In the genomic region with DNA sequence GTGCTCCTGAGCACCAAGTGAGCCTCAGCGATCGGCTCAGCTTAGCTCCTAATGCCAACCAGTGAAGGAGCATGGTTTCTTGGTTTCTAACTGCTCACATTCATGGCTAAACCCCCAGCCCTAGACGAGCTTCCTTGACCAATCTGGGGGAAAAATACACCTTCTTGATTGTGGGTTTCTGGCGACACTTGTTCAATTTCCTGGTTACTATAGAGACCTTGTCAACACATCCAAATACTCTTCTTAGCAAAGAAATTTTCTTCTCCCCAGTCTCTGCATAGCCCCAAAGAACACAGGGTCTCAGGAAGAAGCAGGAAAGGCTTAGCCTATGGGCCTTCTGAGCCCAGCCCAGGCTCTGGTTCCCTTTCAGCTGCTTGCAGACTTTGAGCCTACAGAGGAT, we compare ENCODE assay signal across 21 cellular contexts.
DNase-seq lines count a peak whose midpoint lies in the region; ATAC-seq and TF ChIP-seq lines count a peak whose summit lies in the region.
"Had no signal": no experiment of that assay in that cellular context is flagged by ENCODE, and none has a peak within 500 bp of the region (broad histone marks: within the 10 kb centered on the region; RNA-seq: fewer than 3 reads in every experiment).

No MANE protein-coding gene starts in this region.

- CTCF ChIA-PET in naive thymus-derived CD4-positive, alpha-beta T cell (lab: Charles Lee), result no interaction called here
- CTCF ChIA-PET in PC-3 (lab: Charles Lee), result no interaction called here

- intact Hi-C loops in naive thymus-derived CD4-positive, alpha-beta T cell (cut with micrococcal nuclease), result no loop called here
- intact Hi-C loops in PC-3 (cut with micrococcal nuclease), result no loop called here

- H3K27me3 Mint-ChIP-seq in IgD-negative memory B cell, result peaks cover 41% of the 10 kb centered on the region
- peaks cover 10% of the 10 kb centered on the region for H3K27me3 Mint-ChIP-seq in central memory CD8-positive, alpha-beta T cell
- peaks cover 7 to 21% (median 16%) of the 10 kb centered on the region in 5 donors for H3K27me3 Mint-ChIP-seq in naive thymus-derived CD4-positive, alpha-beta T cell

- no peak overlapping the region for H3K4me2 ChIP-seq in PC-3 (ENCODE audit: low read length)

- POLR2A ChIA-PET in naive thymus-derived CD4-positive, alpha-beta T cell (lab: Charles Lee), result no interaction called here
- POLR2A ChIA-PET in PC-3 (lab: Charles Lee; ENCODE audit: unreplicated experiment), result no interaction called here

- no peaks in the 10 kb centered on the region for H4K20me1 ChIP-seq in PC-3 (ENCODE audit: low read length)

- H3K79me2 ChIP-seq in PC-3 (ENCODE audit: low read length), result no peaks in the 10 kb centered on the region

- no peak overlapping the region for H3K27ac ChIP-seq in naive thymus-derived CD4-positive, alpha-beta T cell (ENCODE audit: low read depth, low read length)
- no peak overlapping the region for H3K27ac ChIP-seq in PC-3 (ENCODE audit: low read length)
- H3K27ac ChIP-seq: C4-2B, neutrophil, stomach, transverse colon had no signal

- H3K27ac Mint-ChIP-seq in IgD-negative memory B cell, result peak overlapping the region in 2 of 3 donors; percentile 57 to 64
- H3K27ac Mint-ChIP-seq in central memory CD8-positive, alpha-beta T cell (ENCODE audit: low read depth), result peak overlapping the region; percentile 80
- peak overlapping the region in 8 of 9 donors; percentile 5 to 95 (median 56) for H3K27ac Mint-ChIP-seq in naive thymus-derived CD4-positive, alpha-beta T cell

- H3K9me3 Mint-ChIP-seq in IgD-negative memory B cell, result peaks cover 0 to 2% (median 0%) of the 10 kb centered on the region in 3 donors
- no peaks in the 10 kb centered on the region for H3K9me3 Mint-ChIP-seq in central memory CD8-positive, alpha-beta T cell
- no peaks in the 10 kb centered on the region for H3K9me3 Mint-ChIP-seq in naive thymus-derived CD4-positive, alpha-beta T cell

- no peak overlapping the region for H3K4me3 ChIP-seq in naive thymus-derived CD4-positive, alpha-beta T cell (ENCODE audit: low read length)
- no peak overlapping the region for H3K4me3 ChIP-seq in PC-3 (ENCODE audit: low read length)
- H3K4me3 ChIP-seq: GM12878, K562, stomach, transverse colon had no signal

- H3K4me1 Mint-ChIP-seq in IgD-negative memory B cell, result peaks cover 7 to 15% (median 11%) of the 10 kb centered on the region in 3 donors
- H3K4me1 Mint-ChIP-seq in central memory CD8-positive, alpha-beta T cell, result peaks cover 15% of the 10 kb centered on the region
- H3K4me1 Mint-ChIP-seq in naive thymus-derived CD4-positive, alpha-beta T cell, result peaks cover 8 to 27% (median 17%) of the 10 kb centered on the region in 7 donors

- H3K4me3 Mint-ChIP-seq in IgD-negative memory B cell, result peak overlapping the region in 1 of 4 donors; percentile 15
- no peak overlapping the region for H3K4me3 Mint-ChIP-seq in central memory CD8-positive, alpha-beta T cell
- H3K4me3 Mint-ChIP-seq in naive thymus-derived CD4-positive, alpha-beta T cell, result peak overlapping the region in 1 of 10 donors; percentile 3

- no peaks in the 10 kb centered on the region for H3K36me3 ChIP-seq in naive thymus-derived CD4-positive, alpha-beta T cell (ENCODE audit: control insufficient read depth in 2 of 3, insufficient read depth in 3 of 3, low read length in 3 of 3)
- no peaks in the 10 kb centered on the region for H3K36me3 ChIP-seq in PC-3 (ENCODE audit: low read depth, low read length)
- H3K36me3 ChIP-seq: neutrophil, stomach, transverse colon had no signal

- no peaks in the 10 kb centered on the region for H3K9me2 ChIP-seq in PC-3 (replicated peaks; ENCODE audit: low read length)

- peaks cover 6 to 15% of the 10 kb centered on the region in 2 donors for H3K4me1 ChIP-seq in naive thymus-derived CD4-positive, alpha-beta T cell (ENCODE audit: control insufficient read depth in 2 of 2, insufficient read depth in 2 of 2, low read length in 2 of 2)
- no peaks in the 10 kb centered on the region for H3K4me1 ChIP-seq in PC-3 (ENCODE audit: insufficient read depth, low read length)

- BruUV-seq in PC-3 (replicated peaks; lab: Mats Ljungman, UMichigan), result no TSS peak

- H3K9ac ChIP-seq in PC-3 (ENCODE audit: low read length), result no peak overlapping the region

- H3K27me3 ChIP-seq in naive thymus-derived CD4-positive, alpha-beta T cell (ENCODE audit: control insufficient read depth in 2 of 2, insufficient read depth in 2 of 2, low read length in 2 of 2), result peaks cover 0 to 6% of the 10 kb centered on the region in 2 donors
- H3K27me3 ChIP-seq in PC-3 (ENCODE audit: low read length), result peaks cover 62% of the 10 kb centered on the region

- no peak overlapping the region for H2AFZ ChIP-seq in PC-3 (ENCODE audit: low read length)

- DNase-seq in activated effector memory CD4-positive, alpha-beta T cell treated with anti-CD3 and anti-CD28 coated beads, Interleukin-2, amount 50 U/mL, for 16 hours, result peak; percentile 61
- DNase-seq in activated effector memory CD4-positive, alpha-beta T cell treated with Interleukin-2 at 50 U/mL for 16 hours, result no peak
- DNase-seq in central memory CD8-positive, alpha-beta T cell (ENCODE audit: low spot score in 2 of 2), result no peak
- DNase-seq in naive thymus-derived CD4-positive, alpha-beta T cell, result peak in 5 of 9 donors; percentile 17 to 57 (median 36)
- DNase-seq in PC-3 (no peak), DMS153 treated with DMSO at 0.1 percent for 48 hours (lab: John Stamatoyannopoulos, UW; ENCODE audit: unreplicated experiment) (no peak)
- DNase-seq: activated CD4-positive, alpha-beta T cell treated with anti-CD3 and anti-CD28 coated beads for 1 hour; midbrain; MV-4-11; NCI-H187 treated with DMSO at 0.1 percent for 48 hours; NCI-H446 treated with DMSO at 0.1 percent for 48 hours; RPMI8226; stimulated activated CD4-positive, alpha-beta T cell treated with anti-CD3 and anti-CD28 coated beads, Interleukin-2, amount 100 ng/mL, for 24 hours; stomach; transverse colon had no signal

- ATAC-seq in central memory CD8-positive, alpha-beta T cell (replicated peaks; ENCODE audit: extremely low read depth, poor library complexity, severe bottlenecking), result peak; percentile 69
- peak; percentile 72 for ATAC-seq in naive thymus-derived CD4-positive, alpha-beta T cell
- ATAC-seq in PC-3 (no peak), HG02623 (IDR thresholded peaks at IDR 0.05; ENCODE audit: unreplicated experiment) (no peak)
- ATAC-seq: GM12878, K562 had no signal

- no peaks in the 10 kb centered on the region for H3F3A ChIP-seq in PC-3 (ENCODE audit: low read length, unreplicated experiment)

- no peaks in the 10 kb centered on the region for H3K9me3 ChIP-seq in naive thymus-derived CD4-positive, alpha-beta T cell (ENCODE audit: control insufficient read depth in 2 of 3, low read length in 3 of 3)
- H3K9me3 ChIP-seq in PC-3 (ENCODE audit: low read length), result no peaks in the 10 kb centered on the region
- H3K9me3 ChIP-seq: neutrophil, stomach, transverse colon had no signal

- TF ChIP-seq CTCF in PC-3 (conservative IDR thresholded peaks at IDR 0.05; ENCODE audit: low read depth, low read length), result no peak

- H3K36me3 Mint-ChIP-seq in IgD-negative memory B cell, result peaks cover 2% of the 10 kb centered on the region
- peaks cover 2% of the 10 kb centered on the region for H3K36me3 Mint-ChIP-seq in central memory CD8-positive, alpha-beta T cell (ENCODE audit: insufficient read depth)
- no peaks in the 10 kb centered on the region for H3K36me3 Mint-ChIP-seq in naive thymus-derived CD4-positive, alpha-beta T cell

Comparison
In these comparisons a context has a peak if more than half of its experiments do, and no peak if none do; other contexts are left out.
1. DNase-seq: peak in activated effector memory CD4-positive, alpha-beta T cell treated with anti-CD3 and anti-CD28 coated beads, Interleukin-2, amount 50 U/mL, for 16 hours (single experiment) and naive thymus-derived CD4-positive, alpha-beta T cell (5 of 9); none in activated effector memory CD4-positive, alpha-beta T cell treated with Interleukin-2 at 50 U/mL for 16 hours (single experiment), central memory CD8-positive, alpha-beta T cell (0 of 2), PC-3 (single experiment) and DMS153 treated with DMSO at 0.1 percent for 48 hours (single experiment).
2. ATAC-seq: peak in central memory CD8-positive, alpha-beta T cell (single experiment) and naive thymus-derived CD4-positive, alpha-beta T cell (single experiment); none in PC-3 (single experiment) and HG02623 (single experiment).
3. Peak in every context shown above with its lines, with median percentiles within 50 percentile points of each other: H3K27ac Mint-ChIP-seq.